In the genomic region with DNA sequence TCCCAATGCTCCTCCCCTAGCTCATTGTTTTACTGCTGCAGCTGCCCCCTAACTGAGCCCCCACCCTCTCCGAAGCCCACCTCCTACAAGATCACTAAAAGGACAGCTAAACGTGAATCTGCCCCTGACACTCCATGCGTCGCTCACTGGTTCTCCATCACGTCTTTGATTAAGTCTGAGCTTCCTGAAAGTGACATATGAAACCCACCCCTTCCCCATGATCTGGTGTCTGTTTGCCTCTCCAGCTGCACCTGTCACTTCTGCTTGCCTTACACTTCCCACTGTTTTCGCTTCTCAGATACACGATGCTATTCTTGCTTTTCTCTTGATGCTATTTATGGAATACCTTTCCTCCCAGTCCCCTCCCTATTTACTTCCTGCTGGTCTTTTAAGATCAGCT, we compare ENCODE assay signal across 17 cellular contexts. TPM values are rescaled to one million over a fixed set of nuclear protein-coding genes. Genes with fewer than 3 reads are reported as not detected.
DNase-seq lines count a peak whose midpoint lies in the region; FAIRE-seq and TF ChIP-seq lines count a peak whose summit lies in the region.
"Had no signal": no experiment of that assay in that cellular context is flagged by ENCODE, and none has a peak within 500 bp of the region (broad histone marks: within the 10 kb centered on the region; RNA-seq: fewer than 3 reads in every experiment).

No MANE protein-coding gene starts in this region.

- H3K27ac ChIP-seq in BLaER1 (no peak overlapping the region), KMS-11 (no peak overlapping the region)
- H3K27ac ChIP-seq: lower lobe of right lung, RWPE1, sigmoid colon, upper lobe of right lung had no signal

- no peaks in the 10 kb centered on the region for H3K36me3 ChIP-seq in BLaER1
- H3K36me3 ChIP-seq in KMS-11 (ENCODE audit: insufficient read depth) = no peaks in the 10 kb centered on the region
- H3K36me3 ChIP-seq: HAP-1, lower lobe of right lung, sigmoid colon, upper lobe of right lung had no signal

- peaks cover 11% of the 10 kb centered on the region for H3K4me1 ChIP-seq in BLaER1
- peaks cover 5% of the 10 kb centered on the region for H3K4me1 ChIP-seq in KMS-11 (ENCODE audit: low read depth, poor library complexity, severe bottlenecking)
- H3K4me1 ChIP-seq: lower lobe of right lung, upper lobe of right lung had no signal

- no peak overlapping the region for H3K9ac ChIP-seq in BLaER1
- no peak overlapping the region for H3K9ac ChIP-seq in KMS-11

- no peak overlapping the region for H3K27ac Mint-ChIP-seq in activated T-helper 1 cell treated with anti-CD3 and anti-CD28 coated beads, Interleukin-12 subunit alpha, Interleukin-12 subunit beta, Interleukin-2, Interleukin-4 antibody, amounts not matched to agents 30 ng/mL and 10 ng/mL and 1 ng/mL, durations not matched to agents 14 hours and 24 hours and 36 hours
- H3K27ac Mint-ChIP-seq: activated B cell treated with CpG ODN at 0.5 μM for 24 hours, CD14-positive monocyte had no signal

- H3K36me3 Mint-ChIP-seq in activated T-helper 1 cell treated with anti-CD3 and anti-CD28 coated beads, Interleukin-12 subunit alpha, Interleukin-12 subunit beta, Interleukin-2, Interleukin-4 antibody, amounts not matched to agents 30 ng/mL and 10 ng/mL and 1 ng/mL, durations not matched to agents 14 hours and 24 hours and 36 hours (ENCODE audit: low read depth) = no peaks in the 10 kb centered on the region
- H3K36me3 Mint-ChIP-seq: brain, CD14-positive monocyte had no signal

- no peaks in the 10 kb centered on the region for H3K9me3 ChIP-seq in BLaER1
- H3K9me3 ChIP-seq: HAP-1, lower lobe of right lung, sigmoid colon, upper lobe of right lung had no signal

- no peak for FAIRE-seq in urothelium cell line (lab: Jason Lieb, UNC)

- TF ChIP-seq CTCF in KMS-11 (conservative IDR thresholded peaks at IDR 0.05; ENCODE audit: low read depth, low read length) = no peak

- H3K4me3 Mint-ChIP-seq in activated T-helper 1 cell treated with anti-CD3 and anti-CD28 coated beads, Interleukin-12 subunit alpha, Interleukin-12 subunit beta, Interleukin-2, Interleukin-4 antibody, amounts not matched to agents 30 ng/mL and 10 ng/mL and 1 ng/mL, durations not matched to agents 14 hours and 24 hours and 36 hours = no peak overlapping the region
- H3K4me3 Mint-ChIP-seq: activated B cell treated with CpG ODN at 0.5 μM for 24 hours had no signal

- H3K27me3 ChIP-seq in BLaER1 (no peaks in the 10 kb centered on the region), KMS-11 (ENCODE audit: insufficient read depth, low read depth) (no peaks in the 10 kb centered on the region)

- DNase-seq in NCI-H2171 treated with DMSO at 0.1 percent for 48 hours (lab: John Stamatoyannopoulos, UW) (peak; percentile 95), RPMI8226 (peak; percentile 8), urothelium cell line (ENCODE audit: low spot score) (no peak)
- DNase-seq in activated T-helper 1 cell treated with anti-CD3 and anti-CD28 coated beads, Interleukin-12 subunit alpha, Interleukin-12 subunit beta, Interleukin-2, Interleukin-4 antibody, amounts not matched to agents 30 ng/mL and 10 ng/mL and 1 ng/mL, durations not matched to agents 14 hours and 24 hours and 36 hours (ENCODE audit: low spot score) = no peak
- no peak for DNase-seq in activated T-cell treated with anti-CD3 and anti-CD28 coated beads, Interleukin-2, amount 50 U/mL, for 1 hour
- DNase-seq: activated B cell treated with CpG ODN at 0.5 μM for 24 hours; activated CD8-positive, alpha-beta memory T cell treated with anti-CD3 and anti-CD28 coated beads, Interleukin-2, amount 50 U/mL, for 48 hours; kidney; upper lobe of right lung had no signal

- no peaks in the 10 kb centered on the region for H3K79me2 ChIP-seq in KMS-11 (ENCODE audit: insufficient read depth, low read depth)

- H3K4me2 ChIP-seq in BLaER1 = peak overlapping the region; percentile 68
- H3K4me2 ChIP-seq in KMS-11 = peak overlapping the region; percentile 29; the same call in 1 of the 2 replicates

- H3K9me3 Mint-ChIP-seq in activated T-helper 1 cell treated with anti-CD3 and anti-CD28 coated beads, Interleukin-12 subunit alpha, Interleukin-12 subunit beta, Interleukin-2, Interleukin-4 antibody, amounts not matched to agents 30 ng/mL and 10 ng/mL and 1 ng/mL, durations not matched to agents 14 hours and 24 hours and 36 hours = no peaks in the 10 kb centered on the region
- H3K9me3 Mint-ChIP-seq: activated B cell treated with CpG ODN at 0.5 μM for 24 hours had no signal

- H4K20me1 ChIP-seq in BLaER1 (no peaks in the 10 kb centered on the region), KMS-11 (ENCODE audit: insufficient read depth) (no peaks in the 10 kb centered on the region)

- peaks cover 45% of the 10 kb centered on the region for H3K27me3 Mint-ChIP-seq in activated T-helper 1 cell treated with anti-CD3 and anti-CD28 coated beads, Interleukin-12 subunit alpha, Interleukin-12 subunit beta, Interleukin-2, Interleukin-4 antibody, amounts not matched to agents 30 ng/mL and 10 ng/mL and 1 ng/mL, durations not matched to agents 14 hours and 24 hours and 36 hours (ENCODE audit: insufficient read depth)

- peaks cover 10% of the 10 kb centered on the region for H3K4me1 Mint-ChIP-seq in activated T-helper 1 cell treated with anti-CD3 and anti-CD28 coated beads, Interleukin-12 subunit alpha, Interleukin-12 subunit beta, Interleukin-2, Interleukin-4 antibody, amounts not matched to agents 30 ng/mL and 10 ng/mL and 1 ng/mL, durations not matched to agents 14 hours and 24 hours and 36 hours (ENCODE audit: low read depth)

- H3K4me3 ChIP-seq in BLaER1 (no peak overlapping the region), KMS-11 (IDR thresholded peaks at IDR 0.05; ENCODE audit: insufficient read depth, low read depth, low read length) (no peak overlapping the region)
- H3K4me3 ChIP-seq: HAP-1, lower lobe of right lung, sigmoid colon, upper lobe of right lung had no signal

- intact Hi-C loops in activated T-helper 1 cell treated with anti-CD3 and anti-CD28 coated beads, Interleukin-12 subunit alpha, Interleukin-12 subunit beta, Interleukin-2, Interleukin-4 antibody, amounts not matched to agents 30 ng/mL and 10 ng/mL and 1 ng/mL, durations not matched to agents 14 hours and 24 hours and 36 hours (cut with micrococcal nuclease) = no loop called here

- no peak overlapping the region for H2AFZ ChIP-seq in KMS-11 (ENCODE audit: low read depth)

RNA-seq across cellular contexts. Expression of gene PERP, which starts 8.0 kb away (rescaled TPM):
- total RNA-seq in activated T-helper 1 cell treated with anti-CD3 and anti-CD28 coated beads, Interleukin-12 subunit alpha, Interleukin-12 subunit beta, Interleukin-2, Interleukin-4 antibody, amounts not matched to agents 30 ng/mL and 10 ng/mL and 1 ng/mL, durations not matched to agents 14 hours and 24 hours and 36 hours = 5.6 and 5.7 TPM in 2 replicates

RNA-seq across cellular contexts. Expression of gene ARFGEF3, which starts 46.5 kb away (rescaled TPM):
- total RNA-seq in activated T-helper 1 cell treated with anti-CD3 and anti-CD28 coated beads, Interleukin-12 subunit alpha, Interleukin-12 subunit beta, Interleukin-2, Interleukin-4 antibody, amounts not matched to agents 30 ng/mL and 10 ng/mL and 1 ng/mL, durations not matched to agents 14 hours and 24 hours and 36 hours = 0.22 and 0.29 TPM in 2 replicates

Comparison
In these comparisons a context has a peak if more than half of its experiments do, and no peak if none do; other contexts are left out.
1. DNase-seq: peak in NCI-H2171 treated with DMSO at 0.1 percent for 48 hours (single experiment) and RPMI8226 (single experiment); none in activated T-helper 1 cell treated with anti-CD3 and anti-CD28 coated beads, Interleukin-12 subunit alpha, Interleukin-12 subunit beta, Interleukin-2, Interleukin-4 antibody, amounts not matched to agents 30 ng/mL and 10 ng/mL and 1 ng/mL, durations not matched to agents 14 hours and 24 hours and 36 hours (single experiment), activated T-cell treated with anti-CD3 and anti-CD28 coated beads, Interleukin-2, amount 50 U/mL, for 1 hour (single experiment) and urothelium cell line (single experiment).